Comparison of ENCODE assay signal across 30 cellular contexts in genomic region chr4:24969486-24969885, GRCh38. TPM values are rescaled to one million over a fixed set of nuclear protein-coding genes. Genes with fewer than 3 reads are reported as not detected.
"Had no signal": no experiment of that assay in that cellular context is flagged by ENCODE, and none has a peak within 500 bp of the region (broad histone marks: within the 10 kb centered on the region; RNA-seq: fewer than 3 reads in every experiment).

No MANE protein-coding gene starts in this region.

- H3K36me3 ChIP-seq: ascending aorta, breast epithelium, cardiac muscle cell, esophagus squamous epithelium, gastroesophageal sphincter had no signal

- DNase-seq: activated CD4-positive, alpha-beta memory T cell treated with anti-CD3 and anti-CD28 coated beads, Interleukin-2, amount 10 ng/mL, durations not matched to agents 7 days and 5 days; activated CD4-positive, alpha-beta T cell treated with anti-CD3 and anti-CD28 coated beads for 36 hours; activated CD4-positive, alpha-beta T cell treated with anti-CD3 and anti-CD28 coated beads, Interleukin-2, amount 10 ng/mL, durations not matched to agents 24 days and 14 days; activated CD4-positive, alpha-beta T cell treated with anti-CD3 and anti-CD28 coated beads, Interleukin-2, amount 50 U/mL, for 4 hours; activated CD4-positive, CD25-positive, alpha-beta regulatory T cell; activated CD4-positive, CD25-positive, alpha-beta regulatory T cell treated with anti-CD3 and anti-CD28 coated beads, Interleukin-2, amount 50 U/mL, for 72 hours; activated CD8-positive, alpha-beta memory T cell treated with anti-CD3 and anti-CD28 coated beads, Interleukin-2, amount 50 U/mL, for 48 hours; activated gamma-delta T cell; activated naive CD4-positive, alpha-beta T cell; activated naive CD4-positive, alpha-beta T cell treated with anti-CD3 and anti-CD28 coated beads, Interleukin-2, amount 10 ng/mL, durations not matched to agents 7 days and 5 days; activated naive CD8-positive, alpha-beta T cell treated with anti-CD3 and anti-CD28 coated beads, Interleukin-2, amount 10 ng/mL, durations not matched to agents 7 days and 5 days; activated T-cell treated with anti-CD3 and anti-CD28 coated beads for 4 hours; activated T-cell treated with anti-CD3 and anti-CD28 coated beads, Interleukin-2, amount 50 U/mL, for 24 hours; activated T-cell treated with anti-CD3 and anti-CD28 coated beads, Interleukin-2, amount 50 U/mL, for 72 hours; cortex of kidney; dermis blood vessel endothelial cell; effector CD4-positive, alpha-beta T cell; effector memory CD8-positive, alpha-beta T cell; esophagus squamous epithelium; foreskin melanocyte; T-helper 2 cell had no signal

- H3K27ac ChIP-seq: ascending aorta, breast epithelium, cardiac muscle cell, epithelial cell of prostate, esophagus squamous epithelium, gastroesophageal sphincter had no signal

- H3K27me3 ChIP-seq: ascending aorta, breast epithelium, cardiac muscle cell, gastroesophageal sphincter had no signal

- H3K27me3 Mint-ChIP-seq: activated CD4-positive, alpha-beta memory T cell treated with anti-CD3 and anti-CD28 coated beads, Interleukin-2, amount 10 ng/mL, durations not matched to agents 7 days and 5 days; activated naive CD4-positive, alpha-beta T cell treated with anti-CD3 and anti-CD28 coated beads, Interleukin-2, amount 10 ng/mL, durations not matched to agents 7 days and 5 days had no signal

- H3K4me3 Mint-ChIP-seq: activated CD4-positive, alpha-beta memory T cell treated with anti-CD3 and anti-CD28 coated beads, Interleukin-2, amount 10 ng/mL, durations not matched to agents 7 days and 5 days; activated CD4-positive, alpha-beta T cell treated with anti-CD3 and anti-CD28 coated beads for 36 hours; activated CD4-positive, alpha-beta T cell treated with anti-CD3 and anti-CD28 coated beads, Interleukin-2, amount 10 ng/mL, durations not matched to agents 24 days and 14 days; activated naive CD4-positive, alpha-beta T cell treated with anti-CD3 and anti-CD28 coated beads, Interleukin-2, amount 10 ng/mL, durations not matched to agents 7 days and 5 days; activated naive CD8-positive, alpha-beta T cell treated with anti-CD3 and anti-CD28 coated beads, Interleukin-2, amount 10 ng/mL, durations not matched to agents 7 days and 5 days; activated T-cell treated with anti-CD3 and anti-CD28 coated beads, Interleukin-2, amount 50 U/mL, for 24 hours; activated T-cell treated with anti-CD3 and anti-CD28 coated beads, Interleukin-2, amount 50 U/mL, for 72 hours; brain; central memory CD8-positive, alpha-beta T cell; effector memory CD8-positive, alpha-beta T cell had no signal

- H3K4me1 ChIP-seq: ascending aorta, breast epithelium, gastroesophageal sphincter had no signal

- H3K9me3 ChIP-seq: ascending aorta, esophagus squamous epithelium, gastroesophageal sphincter had no signal

- H3K4me3 ChIP-seq: ascending aorta, breast epithelium, cardiac muscle cell, esophagus squamous epithelium, gastroesophageal sphincter had no signal

- H3K27ac Mint-ChIP-seq: activated CD4-positive, alpha-beta memory T cell treated with anti-CD3 and anti-CD28 coated beads, Interleukin-2, amount 10 ng/mL, durations not matched to agents 7 days and 5 days; activated CD4-positive, alpha-beta T cell treated with anti-CD3 and anti-CD28 coated beads for 36 hours; activated CD4-positive, alpha-beta T cell treated with anti-CD3 and anti-CD28 coated beads, Interleukin-2, amount 10 ng/mL, durations not matched to agents 24 days and 14 days; activated naive CD4-positive, alpha-beta T cell treated with anti-CD3 and anti-CD28 coated beads, Interleukin-2, amount 10 ng/mL, durations not matched to agents 7 days and 5 days; activated naive CD4-positive, alpha-beta T cell treated with anti-CD3 and anti-CD28 coated beads, Interleukin-2, amount 50 U/mL, for 72 hours; activated naive CD8-positive, alpha-beta T cell treated with anti-CD3 and anti-CD28 coated beads, Interleukin-2, amount 10 ng/mL, durations not matched to agents 7 days and 5 days; activated T-cell treated with anti-CD3 and anti-CD28 coated beads, Interleukin-2, amount 50 U/mL, for 24 hours; activated T-cell treated with anti-CD3 and anti-CD28 coated beads, Interleukin-2, amount 50 U/mL, for 72 hours; brain; effector memory CD8-positive, alpha-beta T cell had no signal

- H3K4me1 Mint-ChIP-seq: activated CD4-positive, alpha-beta memory T cell treated with anti-CD3 and anti-CD28 coated beads, Interleukin-2, amount 10 ng/mL, durations not matched to agents 7 days and 5 days; activated CD4-positive, alpha-beta T cell treated with anti-CD3 and anti-CD28 coated beads for 36 hours; activated CD4-positive, alpha-beta T cell treated with anti-CD3 and anti-CD28 coated beads, Interleukin-2, amount 10 ng/mL, durations not matched to agents 24 days and 14 days; activated naive CD4-positive, alpha-beta T cell treated with anti-CD3 and anti-CD28 coated beads, Interleukin-2, amount 10 ng/mL, durations not matched to agents 7 days and 5 days; activated naive CD8-positive, alpha-beta T cell treated with anti-CD3 and anti-CD28 coated beads, Interleukin-2, amount 10 ng/mL, durations not matched to agents 7 days and 5 days; brain; central memory CD8-positive, alpha-beta T cell had no signal

- H3K36me3 Mint-ChIP-seq: activated naive CD4-positive, alpha-beta T cell treated with anti-CD3 and anti-CD28 coated beads, Interleukin-2, amount 10 ng/mL, durations not matched to agents 7 days and 5 days; activated naive CD8-positive, alpha-beta T cell treated with anti-CD3 and anti-CD28 coated beads, Interleukin-2, amount 10 ng/mL, durations not matched to agents 7 days and 5 days; brain had no signal

RNA-seq across cellular contexts. Expression of gene CCDC149, which starts 56.6 kb away (rescaled TPM):
- total RNA-seq: activated CD4-positive, alpha-beta memory T cell treated with anti-CD3 and anti-CD28 coated beads, Interleukin-2, amount 10 ng/mL, durations not matched to agents 7 days and 5 days; activated CD4-positive, alpha-beta T cell treated with anti-CD3 and anti-CD28 coated beads, Interleukin-2, amount 10 ng/mL, durations not matched to agents 24 days and 14 days; activated naive CD8-positive, alpha-beta T cell treated with anti-CD3 and anti-CD28 coated beads, Interleukin-2, amount 10 ng/mL, durations not matched to agents 7 days and 5 days; T-helper 1 cell treated with Interleukin-12 subunit alpha and Interleukin-12 subunit beta and Interleukin-4 antibody, amounts not matched to agents 30 ng/mL and 1 ng/mL, for 36 hours had no signal
